In the genomic region with DNA sequence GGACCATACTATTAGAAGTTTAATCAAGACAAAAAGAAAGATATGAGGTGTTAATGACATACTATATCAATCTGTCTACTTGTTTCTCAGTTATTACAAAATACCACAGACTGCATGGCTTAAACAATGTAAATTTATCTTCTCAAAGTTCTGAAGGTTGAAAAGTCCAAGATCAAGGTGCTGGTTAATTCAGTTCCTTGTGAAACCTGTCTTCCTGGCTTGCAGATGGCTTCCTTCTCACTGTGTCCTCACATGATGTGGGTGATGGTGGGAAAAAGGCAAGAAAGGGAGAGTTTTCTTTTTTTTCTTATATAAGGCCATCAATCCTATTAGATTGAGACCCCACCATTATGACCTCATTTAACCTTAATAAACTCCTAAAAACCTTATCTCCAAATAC, we compare ENCODE assay signal across 9 cellular contexts. TPM values are rescaled to one million over a fixed set of nuclear protein-coding genes. Genes with fewer than 3 reads are reported as not detected.
"Had no signal": no experiment of that assay in that cellular context is flagged by ENCODE, and none has a peak within 500 bp of the region (broad histone marks: within the 10 kb centered on the region; RNA-seq: fewer than 3 reads in every experiment).

No MANE protein-coding gene starts in this region.

- FAIRE-seq: G401.6, GM12878, GM12891, GM12892, GM18507, GM19239 had no signal

- DNase-seq: GDM1, GF-D8 had no signal

- H3K4me3 ChIP-seq: GM12878 had no signal

- ATAC-seq: GM12878 had no signal

RNA-seq across cellular contexts. Expression of a gene that starts 15.6 kb away (rescaled TPM):
- total RNA-seq: G401, GM12878 had no signal
- polyA plus RNA-seq: GM12878 had no signal

RNA-seq across cellular contexts. Expression of a gene that starts 50.1 kb away (rescaled TPM):
- total RNA-seq: G401, GM12878 had no signal
- polyA plus RNA-seq: GM12878 had no signal
